Comparison of ENCODE assay signal across 8 cellular contexts in the genomic region with DNA sequence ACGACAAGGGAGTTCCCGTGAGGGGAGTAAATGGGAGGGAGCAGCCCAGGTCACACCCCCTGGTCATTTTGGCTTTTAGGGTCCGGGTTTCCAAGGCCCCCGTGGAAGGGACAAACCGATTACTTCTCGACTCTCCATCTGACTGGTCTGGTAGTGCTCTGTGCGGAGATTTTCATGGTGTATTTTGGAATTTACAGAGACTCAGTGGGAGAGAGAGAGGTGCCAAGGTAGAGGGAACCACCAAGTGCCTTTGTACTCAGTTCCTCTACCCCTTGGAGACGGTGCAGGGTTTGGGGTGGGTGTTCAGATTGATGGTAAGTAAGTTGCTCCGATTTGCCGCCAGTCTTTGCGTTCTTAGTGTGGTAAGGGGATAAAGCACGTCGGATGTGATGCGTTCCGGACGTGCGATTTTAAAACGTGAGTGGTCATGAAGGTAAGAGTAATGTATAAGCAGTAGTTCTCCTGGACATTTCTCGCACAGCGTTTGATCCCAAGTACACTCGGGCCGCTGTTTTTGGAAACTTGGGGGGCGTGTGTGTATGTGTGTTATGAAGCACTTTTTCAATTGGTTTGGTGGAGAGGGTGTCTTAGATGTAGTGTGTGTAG. TPM values are rescaled to one million over a fixed set of nuclear protein-coding genes. Genes with fewer than 3 reads are reported as not detected.
DNase-seq lines count a peak whose midpoint lies in the region; ATAC-seq and TF ChIP-seq lines count a peak whose summit lies in the region.

No MANE protein-coding gene starts in this region.

- peak; percentile 62 for DNase-seq in NCI-H2171 treated with DMSO at 0.1 percent for 48 hours (lab: John Stamatoyannopoulos, UW)
- DNase-seq in NCI-H2171 (lab: John Stamatoyannopoulos, UW), result no peak
- DNase-seq in OCI-M1 (lab: John Stamatoyannopoulos, UW), result peak; percentile 67
- DNase-seq in left cardiac atrium, result peak; percentile 23
- peak in 1 of 2 donors; percentile 15 for DNase-seq in gastrocnemius medialis
- DNase-seq in NCI-H2196 (lab: John Stamatoyannopoulos, UW; ENCODE audit: unreplicated experiment), result no peak

- no peaks in the 10 kb centered on the region for H3K36me3 ChIP-seq in gastrocnemius medialis

- H3K4me1 ChIP-seq in gastrocnemius medialis, result peaks cover 19 to 28% of the 10 kb centered on the region in 2 donors

- no peaks in the 10 kb centered on the region for H3K36me3 Mint-ChIP-seq in activated naive CD8-positive, alpha-beta T cell

- H3K27ac ChIP-seq in gastrocnemius medialis, result peak overlapping the region; percentile 94 to 100 (median 98)

- peaks cover 1% of the 10 kb centered on the region for H3K27me3 Mint-ChIP-seq in activated naive CD8-positive, alpha-beta T cell

- H3K27me3 ChIP-seq in gastrocnemius medialis, result no peaks in the 10 kb centered on the region

- peaks cover 56% of the 10 kb centered on the region for H3K4me1 Mint-ChIP-seq in activated naive CD8-positive, alpha-beta T cell (ENCODE audit: low read depth)

- in situ Hi-C loops in gastrocnemius medialis (cut with MboI; ENCODE audit: low sequenced_read_pairs in 4 of 4), result loop anchor here in 2 of 4 donors (25.0 kb wide), 1 partner anchor 746 kb away; the partner anchor contains the start of gene METTL13 (in 2 of the 2)

- TF ChIP-seq POLR2A in gastrocnemius medialis (IDR thresholded peaks at IDR 0.05), result no peak

- H3K4me3 Mint-ChIP-seq in activated naive CD8-positive, alpha-beta T cell, result peak overlapping the region; percentile 99

- intact Hi-C loops in left cardiac atrium (cut with DNase I), result loop anchor here in 1 of 2 donors (2.0 kb wide), 1 partner anchor 81 kb away; no protein-coding TSS in a partner anchor
- intact Hi-C loops in gastrocnemius medialis (cut with DNase I; ENCODE audit: low total_unique reads), result loop anchor here (2.0 to 10.0 kb wide), 5 partner anchors 89 to 1049 kb away; partner anchors contain the start of genes METTL13, PIGC, PRRC2C and VAMP4

- H3K4me3 ChIP-seq in gastrocnemius medialis, result peak overlapping the region; percentile 69 to 99 (median 96)

- peak; percentile 18 for ATAC-seq in HG03039 (IDR thresholded peaks at IDR 0.05; ENCODE audit: unreplicated experiment)
- peak; percentile 1 to 6 for ATAC-seq in left cardiac atrium
- peak; percentile 8 for ATAC-seq in gastrocnemius medialis

- no peaks in the 10 kb centered on the region for H3K9me3 Mint-ChIP-seq in activated naive CD8-positive, alpha-beta T cell (ENCODE audit: low read depth)

- no peak for TF ChIP-seq CTCF in gastrocnemius medialis (IDR thresholded peaks at IDR 0.05 in 4 of 5, conservative IDR thresholded peaks at IDR 0.05 in 1 of 5)

- H3K9me3 ChIP-seq in gastrocnemius medialis, result no peaks in the 10 kb centered on the region

- H3K27ac Mint-ChIP-seq in activated naive CD8-positive, alpha-beta T cell, result peak overlapping the region; percentile 95

RNA-seq across cellular contexts. Expression of gene SUCO, which starts 0.7 kb away (rescaled TPM):
- total RNA-seq in left cardiac atrium, result 10 to 100 TPM; 25.4 to 30.6 TPM
- total RNA-seq in gastrocnemius medialis, result 10 to 100 TPM in 1 of 4 donors, 1 to 10 TPM in 3; 5.8 to 11.3 (median 6.4) TPM

Comparison
In these comparisons a context has a peak if more than half of its experiments do, and no peak if none do; other contexts are left out.
1. DNase-seq: peak in NCI-H2171 treated with DMSO at 0.1 percent for 48 hours (single experiment), OCI-M1 (single experiment) and left cardiac atrium (single experiment); none in NCI-H2171 (single experiment) and NCI-H2196 (single experiment).
2. Peak in every context shown above with its lines, with median percentiles within 50 percentile points of each other: ATAC-seq.